ENCODE assay signal across 9 cellular contexts in the genomic region with DNA sequence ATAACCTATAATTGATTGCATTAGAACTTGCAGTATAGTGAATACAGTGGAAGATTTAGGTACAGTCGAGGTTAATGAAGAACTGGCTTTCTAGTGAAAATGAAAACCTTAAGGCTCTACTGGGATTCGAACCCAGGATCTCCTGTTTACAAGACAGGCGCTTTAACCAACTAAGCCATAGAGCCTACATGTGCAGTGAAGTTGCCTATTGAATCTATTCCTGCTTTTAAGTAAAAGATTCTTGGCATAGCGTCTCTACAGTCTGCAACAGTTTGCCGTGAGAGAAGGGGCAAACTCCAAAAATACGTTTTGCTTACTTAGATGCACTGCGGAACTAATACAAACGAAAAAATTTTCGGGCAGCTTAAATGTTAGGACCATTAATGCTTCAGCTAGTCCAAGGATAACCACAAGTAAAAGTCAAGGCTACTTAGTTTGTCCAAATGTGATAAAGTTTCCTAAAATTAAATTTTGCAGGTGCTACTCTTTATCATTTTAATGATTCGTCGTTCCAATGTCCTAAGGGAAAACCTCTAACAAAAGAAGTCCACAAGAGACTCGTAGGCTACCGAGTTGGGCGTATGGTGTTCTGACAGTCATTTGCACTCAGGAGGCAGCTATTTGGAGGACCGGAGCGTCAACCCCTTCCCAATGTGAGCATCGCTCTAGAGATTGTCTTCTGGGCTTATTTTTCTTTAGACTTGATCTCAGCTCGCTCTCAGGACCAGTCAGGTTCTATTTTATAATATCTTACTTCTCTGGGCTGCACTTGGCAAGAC. TPM values are rescaled to one million over a fixed set of nuclear protein-coding genes. Genes with fewer than 3 reads are reported as not detected.
DNase-seq lines count a peak whose midpoint lies in the region; ATAC-seq and TF ChIP-seq lines count a peak whose summit lies in the region.
"Had no signal": no experiment of that assay in that cellular context is flagged by ENCODE, and none has a peak within 500 bp of the region (broad histone marks: within the 10 kb centered on the region; RNA-seq: fewer than 3 reads in every experiment).

No MANE protein-coding gene starts in this region.

- no peak overlapping the region for H3K23ac ChIP-seq in H9 (ENCODE audit: insufficient read length, low read depth, low read length)

- no CpG with 5 or more reads among the region's 18 CpGs for WGBS in H9 (ENCODE audit: extremely low coverage, insufficient read length, low lambda C conversion rate)

- no peak overlapping the region for H3K27ac Mint-ChIP-seq in H9

- no peak overlapping the region for H4K8ac ChIP-seq in H9 (replicated peaks; ENCODE audit: insufficient read length, low read depth, low read length)

- no peak overlapping the region for H4K91ac ChIP-seq in H9 (ENCODE audit: insufficient read length, low read depth, low read length)

- H3K27ac ChIP-seq in H9 (ENCODE audit: insufficient read length, low read depth, low read length), result no peak overlapping the region
- H3K27ac ChIP-seq: VCaP had no signal

- H3K4me1 ChIP-seq in H9 (ENCODE audit: insufficient read depth, low read length), result no peaks in the 10 kb centered on the region

- H3K18ac ChIP-seq in H9 (ENCODE audit: insufficient read length, low read depth, low read length), result no peak overlapping the region

- DNase-seq in DMS153 (lab: John Stamatoyannopoulos, UW) (peak; percentile 40), H9 (no peak), NCI-H526 (lab: John Stamatoyannopoulos, UW) (peak; percentile 31 to 52), astrocyte of the hippocampus (ENCODE audit: low read depth, low spot score) (peak; percentile 84), lung microvascular endothelial cell (ENCODE audit: low read depth in 2 of 2) (peak; percentile 35 to 67), T1000 (lab: John Stamatoyannopoulos, UW) (no peak), NCI-H2029 (lab: John Stamatoyannopoulos, UW) (no peak)

- no peak overlapping the region for H4K5ac ChIP-seq in H9 (ENCODE audit: insufficient read length, low read depth, low read length)

- H2BK120ac ChIP-seq in H9 (ENCODE audit: low read depth, low read length, poor library complexity, severe bottlenecking), result no peak overlapping the region

- no peak overlapping the region for H2BK5ac ChIP-seq in H9 (ENCODE audit: insufficient read length, low read length)

- H3K4ac ChIP-seq in H9 (ENCODE audit: low read depth, low read length), result no peak overlapping the region

- peak overlapping the region; percentile 71 for H3K4me2 ChIP-seq in H9 (ENCODE audit: insufficient read depth, insufficient read length, low read length)

- H2BK15ac ChIP-seq in H9 (ENCODE audit: low read depth, low read length), result no peak overlapping the region

- H2BK12ac ChIP-seq in H9 (ENCODE audit: insufficient read length, low read depth, low read length), result no peak overlapping the region

- no peak overlapping the region for H3T11ph ChIP-seq in H9 (ENCODE audit: low read length)

- H3K27me3 Mint-ChIP-seq in H9 (ENCODE audit: low read depth), result peaks cover 2% of the 10 kb centered on the region; the same call in 1 of the 2 replicates

- no peaks in the 10 kb centered on the region for H3K9me3 ChIP-seq in H9 (ENCODE audit: control insufficient read depth, low read depth, low read length)

- no peak for TF ChIP-seq CTCF in H9 (conservative IDR thresholded peaks at IDR 0.05)

- no peaks in the 10 kb centered on the region for H4K20me1 ChIP-seq in H9 (ENCODE audit: control insufficient read depth, insufficient read depth, insufficient read length)

- H3K79me1 ChIP-seq in H9 (ENCODE audit: insufficient read depth, low read depth, low read length, poor library complexity, severe bottlenecking), result no peaks in the 10 kb centered on the region

- no peaks in the 10 kb centered on the region for H3K27me3 ChIP-seq in H9 (ENCODE audit: insufficient read depth, low read length)

- no peak overlapping the region for H3K56ac ChIP-seq in H9 (ENCODE audit: insufficient read length, low read depth, low read length)

- no peaks in the 10 kb centered on the region for H3K79me2 ChIP-seq in H9 (ENCODE audit: insufficient read depth, low read length)

- peaks cover 3% of the 10 kb centered on the region for H3K23me2 ChIP-seq in H9 (ENCODE audit: insufficient read length, low read depth, low read length, poor library complexity, severe bottlenecking)

- peak overlapping the region; percentile 82 to 95 for H3K4me3 Mint-ChIP-seq in H9

- no peak overlapping the region for H3K14ac ChIP-seq in H9 (ENCODE audit: insufficient read depth, low read length)

- H2AFZ ChIP-seq in H9 (ENCODE audit: low read length), result peak overlapping the region; percentile 65

- no peak overlapping the region for H3K9ac ChIP-seq in H9 (ENCODE audit: extremely low read depth, insufficient read length, low read length)

- no peak overlapping the region for H2BK20ac ChIP-seq in H9 (ENCODE audit: low read depth, low read length, poor library complexity, severe bottlenecking)

- ATAC-seq in GM18517 (IDR thresholded peaks at IDR 0.05; ENCODE audit: unreplicated experiment), result no peak

- H3K4me1 Mint-ChIP-seq in H9, result peaks cover 0 to 2% of the 10 kb centered on the region in 2 experiments; a peak in 2 of 4 replicates

- H2AK5ac ChIP-seq in H9 (ENCODE audit: insufficient read length, low read length), result no peak overlapping the region

- peaks cover 0 to 2% of the 10 kb centered on the region in 2 experiments; a peak in 1 of 5 replicates for H3K9me3 Mint-ChIP-seq in H9

- no peaks in the 10 kb centered on the region for H3K36me3 Mint-ChIP-seq in H9 (ENCODE audit: insufficient read depth in 1 of 3, low read depth in 3 of 3)

RNA-seq across cellular contexts. Expression of gene ZSCAN23, which starts 31.3 kb away (rescaled TPM):
- total RNA-seq in H9 (2021) (2.9 and 4.1 TPM in 2 replicates), lung microvascular endothelial cell (0.20 and 0.65 TPM in 2 replicates)

RNA-seq across cellular contexts. Expression of gene GPX6, which starts 41.0 kb away (rescaled TPM):
- total RNA-seq in H9 (2021) (not detected in 2 replicates), lung microvascular endothelial cell (not detected in 2 replicates)

RNA-seq across cellular contexts. Expression of gene GPX5, which starts 51.1 kb away (rescaled TPM):
- total RNA-seq in H9 (2021) (not detected in 2 replicates), lung microvascular endothelial cell (not detected in 2 replicates)

Comparison
In these comparisons a context has a peak if more than half of its experiments do, and no peak if none do; other contexts are left out.
1. DNase-seq: peak in DMS153 (single experiment), NCI-H526 (2 of 2), astrocyte of the hippocampus (single experiment) and lung microvascular endothelial cell (2 of 2); none in H9 (single experiment), T1000 (single experiment) and NCI-H2029 (single experiment).